ENCODE assay signal across 8 cellular contexts in genomic region chr5:107248065-107248695, GRCh38.
DNase-seq lines count a peak whose midpoint lies in the region; ATAC-seq, FAIRE-seq and TF ChIP-seq lines count a peak whose summit lies in the region.

No MANE protein-coding gene starts in this region.

- TF ChIP-seq POLR2A in endothelial cell of umbilical vein (IDR thresholded peaks at IDR 0.05; ENCODE audit: low read depth, low read length) = no peak

- CTCF ChIA-PET in A673 (lab: Charles Lee) (interaction anchor here (0.5 to 1.3 kb wide), 7 partner anchors 52 to 1006 kb away, joined by 3 to 5 read pairs (median 3); no protein-coding TSS in a partner anchor), endothelial cell of umbilical vein (lab: Charles Lee) (interaction anchor here (0.6 to 3.5 kb wide), 55 partner anchors 10 to 1129 kb away, joined by 3 to 43 read pairs (median 4); no protein-coding TSS in a partner anchor)

- intact Hi-C loops in A673 (cut with micrococcal nuclease; ENCODE audit: unreplicated experiment) (loop anchor here (10.0 kb wide), 3 partner anchors 327 to 493 kb away; partner anchors contain the start of gene EFNA5), endothelial cell of umbilical vein (cut with micrococcal nuclease) (loop anchor here (1.0 to 2.0 kb wide), 5 partner anchors 324 to 979 kb away; no protein-coding TSS in a partner anchor)

- H3K9ac ChIP-seq in SU-DHL-6 (ENCODE audit: low read length) (no peak overlapping the region), endothelial cell of umbilical vein (replicated peaks; ENCODE audit: extremely low read depth, insufficient read depth, low read length) (no peak overlapping the region)

- H3K4me3 ChIP-seq in A673 (ENCODE audit: low read depth, low read length, poor library complexity, severe bottlenecking) (no peak overlapping the region), SU-DHL-6 (ENCODE audit: insufficient read depth, low read length, poor library complexity, severe bottlenecking) (no peak overlapping the region), endothelial cell of umbilical vein (replicated peaks in 1 of 3; ENCODE audit: insufficient read depth in 1 of 3, low read depth in 1 of 3, low read length in 3 of 3) (no peak overlapping the region)

- FAIRE-seq in endothelial cell of umbilical vein (lab: Jason Lieb, UNC) = peak; percentile 80

- POLR2A ChIA-PET in A673 (lab: Charles Lee; ENCODE audit: low non-redundant PET) (no interaction called here), endothelial cell of umbilical vein (lab: Charles Lee) (no interaction called here)

- ATAC-seq in GM19455 (IDR thresholded peaks at IDR 0.05; ENCODE audit: unreplicated experiment) = no peak

- no peak overlapping the region for H3K4me2 ChIP-seq in SU-DHL-6 (ENCODE audit: low read depth, low read length, poor library complexity, severe bottlenecking)
- H3K4me2 ChIP-seq in endothelial cell of umbilical vein (ENCODE audit: insufficient read depth, low read length) = no peak overlapping the region

- H2AFZ ChIP-seq in SU-DHL-6 (ENCODE audit: low read depth, low read length, severe bottlenecking) (no peak overlapping the region), endothelial cell of umbilical vein (ENCODE audit: low read depth, low read length) (no peak overlapping the region)

- H3K9me3 ChIP-seq in A673 (ENCODE audit: low read depth, low read length, poor library complexity, severe bottlenecking) (no peaks in the 10 kb centered on the region), SU-DHL-6 (ENCODE audit: insufficient read depth, low read length) (no peaks in the 10 kb centered on the region), endothelial cell of umbilical vein (replicated peaks; ENCODE audit: control insufficient read depth, insufficient read depth, low read length) (no peaks in the 10 kb centered on the region)

- TF ChIP-seq CTCF in A673 (conservative IDR thresholded peaks at IDR 0.05; ENCODE audit: low read depth, low read length) (peak; percentile 95), SU-DHL-6 (IDR thresholded peaks at IDR 0.05; ENCODE audit: insufficient read depth, low read length, poor library complexity, severe bottlenecking) (peak; percentile 77), endothelial cell of umbilical vein (IDR thresholded peaks at IDR 0.05; ENCODE audit: extremely low read depth in 1 of 2, insufficient read depth in 1 of 2, low read depth in 1 of 2, low read length in 2 of 2) (peak; percentile 77 to 79)

- H3K27me3 ChIP-seq in A673 (replicated peaks; ENCODE audit: insufficient read depth, low read depth, low read length, poor library complexity) (no peaks in the 10 kb centered on the region), SU-DHL-6 (ENCODE audit: low read length) (no peaks in the 10 kb centered on the region), endothelial cell of umbilical vein (ENCODE audit: control insufficient read depth in 2 of 2, insufficient read depth in 2 of 2, low read length in 2 of 2) (no peaks in the 10 kb centered on the region)

- BruUV-seq in A673 (replicated peaks; lab: Mats Ljungman, UMichigan) (no TSS peak), endothelial cell of umbilical vein (replicated peaks; lab: Mats Ljungman, UMichigan) (no TSS peak)

- H3K27ac ChIP-seq in A673 (ENCODE audit: low read depth, low read length, poor library complexity, severe bottlenecking) = no peak overlapping the region
- H3K27ac ChIP-seq in SU-DHL-6 (ENCODE audit: low read depth, low read length) = no peak overlapping the region
- H3K27ac ChIP-seq in endothelial cell of umbilical vein (ENCODE audit: insufficient read depth, low read depth, low read length) = no peak overlapping the region

- H3K4me1 ChIP-seq in A673 (ENCODE audit: insufficient read depth, low read length, poor library complexity, severe bottlenecking) = peaks cover 4% of the 10 kb centered on the region
- H3K4me1 ChIP-seq in endothelial cell of umbilical vein (ENCODE audit: control insufficient read depth, extremely low read depth, insufficient read depth, low read length) = no peaks in the 10 kb centered on the region

- no peaks in the 10 kb centered on the region for H3K9me2 ChIP-seq in SU-DHL-6 (replicated peaks; ENCODE audit: insufficient read depth, low read length)

- H3K36me3 ChIP-seq in A673 (ENCODE audit: insufficient read depth, low read length, poor library complexity, severe bottlenecking) (no peaks in the 10 kb centered on the region), SU-DHL-6 (ENCODE audit: low read length) (no peaks in the 10 kb centered on the region), endothelial cell of umbilical vein (ENCODE audit: control insufficient read depth in 2 of 2, extremely low read depth in 1 of 2, insufficient read depth in 2 of 2, low read length in 2 of 2) (no peaks in the 10 kb centered on the region)

- H3K79me2 ChIP-seq in SU-DHL-6 (ENCODE audit: insufficient read depth, low read length) = no peaks in the 10 kb centered on the region
- no peaks in the 10 kb centered on the region for H3K79me2 ChIP-seq in endothelial cell of umbilical vein (ENCODE audit: control insufficient read depth, insufficient read depth, low read length)

- no peaks in the 10 kb centered on the region for H4K20me1 ChIP-seq in SU-DHL-6 (ENCODE audit: low read depth, low read length)
- H4K20me1 ChIP-seq in endothelial cell of umbilical vein (replicated peaks; ENCODE audit: control insufficient read depth, extremely low read depth, insufficient read depth, low read length) = no peaks in the 10 kb centered on the region

- no peaks in the 10 kb centered on the region for H3K9me1 ChIP-seq in endothelial cell of umbilical vein (replicated peaks; ENCODE audit: control insufficient read depth, extremely low read depth, insufficient read depth, low read length)

- DNase-seq in A673 (ENCODE audit: low spot score) (peak; percentile 80), GM03348 (ENCODE audit: low spot score) (peak; percentile 14), HuH-7 (ENCODE audit: low spot score) (peak; percentile 14), endothelial cell of umbilical vein (ENCODE audit: low read depth, low spot score) (peak; percentile 69), mucosa of gallbladder (ENCODE audit: low spot score) (peak; percentile 52), ureter (ENCODE audit: low spot score) (peak; percentile 59)

- H3F3A ChIP-seq in SU-DHL-6 (ENCODE audit: insufficient read depth) = no peaks in the 10 kb centered on the region

- dilution Hi-C loops in endothelial cell of umbilical vein (cut with MboI; ENCODE audit: extremely low pct_ligation_motif_present, low sequenced_read_pairs) = no loop called here

TF ChIP-seq in endothelial cell of umbilical vein, 7 proteins besides CTCF, POLR2A, EP300 and RAD21:
- TF ChIP-seq FOS (IDR thresholded peaks at IDR 0.05; ENCODE audit: borderline replicate concordance, insufficient read depth, low read length) (no peak), EZH2 (IDR thresholded peaks at IDR 0.05; ENCODE audit: borderline replicate concordance, low read depth, low read length, severe bottlenecking) (no peak), GATA2 (IDR thresholded peaks at IDR 0.05; ENCODE audit: insufficient read depth, insufficient read length, low read depth, low read length) (no peak), MAX (IDR thresholded peaks at IDR 0.05; ENCODE audit: insufficient read depth, insufficient read length) (no peak), POLR2AphosphoS5 (IDR thresholded peaks at IDR 0.05; ENCODE audit: insufficient read depth, low read depth, low read length) (no peak), MYC (IDR thresholded peaks at IDR 0.05; ENCODE audit: low read depth, low read length) (no peak), JUN (IDR thresholded peaks at IDR 0.05; ENCODE audit: borderline replicate concordance, insufficient read depth, insufficient read length, low read depth) (no peak)
TF ChIP-seq in endothelial cell of umbilical vein: peak in this region for 0.

Comparison
In these comparisons a context has a peak if more than half of its experiments do, and no peak if none do; other contexts are left out.
1. DNase-seq: peak in every context shown above with its lines; median percentile 80 in A673; 69 in endothelial cell of umbilical vein; 59 in ureter; 52 in mucosa of gallbladder; 14 in GM03348; 14 in HuH-7.